In genomic region chr2:47437287-47437686, GRCh38 we compare ENCODE assay signal across 8 cellular contexts. TPM values are rescaled to one million over a fixed set of nuclear protein-coding genes. Genes with fewer than 3 reads are reported as not detected.
DNase-seq lines count a peak whose midpoint lies in the region; ATAC-seq, FAIRE-seq and TF ChIP-seq lines count a peak whose summit lies in the region.

No MANE protein-coding gene starts in this region.

- peaks cover 15% of the 10 kb centered on the region for H3K36me3 Mint-ChIP-seq in activated CD4-positive, alpha-beta T cell treated with anti-CD3 and anti-CD28 coated beads for 36 hours (ENCODE audit: low read depth)

- H3K4me2 ChIP-seq in parathyroid adenoma (ENCODE audit: low read length): no peak overlapping the region

- no peak overlapping the region for H3K9ac ChIP-seq in parathyroid adenoma

- CTCF ChIA-PET in activated CD4-positive, alpha-beta T cell treated with anti-CD3 and anti-CD28 coated beads for 36 hours (lab: Charles Lee): interaction anchor here (1.0 to 1.8 kb wide), 2 partner anchors 15 to 330 kb away, joined by 5 to 13 read pairs; no protein-coding TSS in a partner anchor

- no peaks in the 10 kb centered on the region for H3K4me1 Mint-ChIP-seq in activated CD4-positive, alpha-beta T cell treated with anti-CD3 and anti-CD28 coated beads for 36 hours

- FAIRE-seq in endometrium (lab: Jason Lieb, UNC): peak; percentile 74

- H3K4me3 ChIP-seq in parathyroid adenoma (ENCODE audit: low read depth, low read length): no peak overlapping the region

- peak; percentile 49 for DNase-seq in ELR (ENCODE audit: low read depth)
- peak; percentile 50 for DNase-seq in NCI-H2227 treated with DMSO at 0.1 percent for 48 hours (lab: John Stamatoyannopoulos, UW)
- DNase-seq in stimulated activated CD4-positive, alpha-beta T cell treated with anti-CD3 and anti-CD28 coated beads, Interleukin-2, amount 100 ng/mL, for 48 hours: no peak
- DNase-seq in NCI-H2029 (lab: John Stamatoyannopoulos, UW): no peak
- DNase-seq in activated CD4-positive, alpha-beta T cell treated with anti-CD3 and anti-CD28 coated beads for 36 hours: no peak

- no peaks in the 10 kb centered on the region for H3K9me3 ChIP-seq in parathyroid adenoma (ENCODE audit: control insufficient read depth, low read length)

- intact Hi-C loops in activated CD4-positive, alpha-beta T cell treated with anti-CD3 and anti-CD28 coated beads for 36 hours (cut with DNase I, micrococcal nuclease): loop anchor here in 1 of 2 experiments (5.0 kb wide), 1 partner anchor 330 kb away; no protein-coding TSS in a partner anchor

- H3K27me3 ChIP-seq in parathyroid adenoma (ENCODE audit: control insufficient read depth, insufficient read depth, low read length): no peaks in the 10 kb centered on the region

- no peaks in the 10 kb centered on the region for H3K36me3 ChIP-seq in parathyroid adenoma (ENCODE audit: control insufficient read depth, insufficient read depth, low read length)

- H3K27ac ChIP-seq in parathyroid adenoma: no peak overlapping the region

- no peak overlapping the region for H3K27ac Mint-ChIP-seq in activated CD4-positive, alpha-beta T cell treated with anti-CD3 and anti-CD28 coated beads for 36 hours

- POLR2A ChIA-PET in activated CD4-positive, alpha-beta T cell treated with anti-CD3 and anti-CD28 coated beads for 36 hours (lab: Charles Lee): no interaction called here

- H2AFZ ChIP-seq in parathyroid adenoma: no peak overlapping the region

- TF ChIP-seq CTCF in parathyroid adenoma (IDR thresholded peaks at IDR 0.05): peak; percentile 29

- H3K27me3 Mint-ChIP-seq in activated CD4-positive, alpha-beta T cell treated with anti-CD3 and anti-CD28 coated beads for 36 hours: no peaks in the 10 kb centered on the region

- H3K4me1 ChIP-seq in parathyroid adenoma: no peaks in the 10 kb centered on the region

- no peaks in the 10 kb centered on the region for H3K79me2 ChIP-seq in parathyroid adenoma

- H3K4me3 Mint-ChIP-seq in activated CD4-positive, alpha-beta T cell treated with anti-CD3 and anti-CD28 coated beads for 36 hours: no peak overlapping the region

- ATAC-seq in HG03520 (IDR thresholded peaks at IDR 0.05; ENCODE audit: unreplicated experiment): no peak
- ATAC-seq in activated CD4-positive, alpha-beta T cell treated with anti-CD3 and anti-CD28 coated beads for 36 hours: no peak

- H3K9me3 Mint-ChIP-seq in activated CD4-positive, alpha-beta T cell treated with anti-CD3 and anti-CD28 coated beads for 36 hours (ENCODE audit: low read depth): peaks cover under 1% of the 10 kb centered on the region

RNA-seq across cellular contexts. Expression of gene MSH2, which starts 34.3 kb away (rescaled TPM):
- total RNA-seq in activated CD4-positive, alpha-beta T cell treated with anti-CD3 and anti-CD28 coated beads for 36 hours: 10 to 100 TPM; 61.0 to 65.2 TPM

Comparison
In these comparisons a context has a peak if more than half of its experiments do, and no peak if none do; other contexts are left out.
1. DNase-seq: peak in ELR (single experiment) and NCI-H2227 treated with DMSO at 0.1 percent for 48 hours (single experiment); none in stimulated activated CD4-positive, alpha-beta T cell treated with anti-CD3 and anti-CD28 coated beads, Interleukin-2, amount 100 ng/mL, for 48 hours (0 of 2), NCI-H2029 (single experiment) and activated CD4-positive, alpha-beta T cell treated with anti-CD3 and anti-CD28 coated beads for 36 hours (single experiment).